11 cellular contexts compared by ENCODE assay signal in the genomic region with DNA sequence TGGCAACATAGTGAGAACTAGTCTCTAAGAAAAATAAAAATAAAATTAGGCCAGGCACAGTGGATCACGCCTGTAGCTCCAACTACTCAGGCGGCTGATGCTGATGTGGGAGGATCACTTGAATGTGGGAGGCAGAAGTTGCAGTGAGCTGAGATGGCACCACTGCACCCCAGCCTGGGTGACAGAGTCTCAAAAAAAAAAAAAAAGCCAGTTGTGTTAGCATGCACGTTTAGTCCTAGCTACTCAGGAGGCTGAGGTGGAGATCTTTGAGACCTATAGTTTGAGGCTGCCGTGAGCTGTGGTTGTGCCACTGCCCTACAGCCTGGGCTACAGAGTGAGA. TPM values are rescaled to one million over a fixed set of nuclear protein-coding genes. Genes with fewer than 3 reads are reported as not detected.
A peak's percentile ranks its signal among the peaks of the same experiment; 100 is the strongest.
DNase-seq lines count a peak whose midpoint lies in the region; ATAC-seq and TF ChIP-seq lines count a peak whose summit lies in the region.
"Had no signal": no experiment of that assay in that cellular context is flagged by ENCODE, and none has a peak within 500 bp of the region (broad histone marks: within the 10 kb centered on the region; RNA-seq: fewer than 3 reads in every experiment).

No MANE protein-coding gene starts in this region.

- H3K79me2 ChIP-seq in Loucy (ENCODE audit: insufficient read depth, low read length): peaks cover 75% of the 10 kb centered on the region

- peaks cover 51% of the 10 kb centered on the region for H3K4me1 ChIP-seq in Loucy (ENCODE audit: insufficient read depth, low read length, poor library complexity, severe bottlenecking)

- H3K9me3 ChIP-seq in Loucy (ENCODE audit: insufficient read depth, low read depth, low read length): no peaks in the 10 kb centered on the region; the same call in 1 of the 2 replicates
- H3K9me3 ChIP-seq: pancreas had no signal

- peaks cover 12% of the 10 kb centered on the region for H3K9me3 Mint-ChIP-seq in activated naive CD8-positive, alpha-beta T cell treated with anti-CD3 and anti-CD28 coated beads for 36 hours
- H3K9me3 Mint-ChIP-seq in neural crest cell: peaks cover 7% of the 10 kb centered on the region

- H3F3A ChIP-seq in Loucy (ENCODE audit: low read depth): no peaks in the 10 kb centered on the region

- H3K4me2 ChIP-seq in Loucy (ENCODE audit: low read depth, low read length, poor library complexity, severe bottlenecking): peak overlapping the region; percentile 79

- H3K4me3 ChIP-seq in GM08714 (ENCODE audit: low read length): peak overlapping the region; percentile 85
- H3K4me3 ChIP-seq in Loucy (ENCODE audit: low read length, poor library complexity, severe bottlenecking): peak overlapping the region; percentile 89
- H3K4me3 ChIP-seq: pancreas had no signal

- no peak for TF ChIP-seq CTCF in Loucy (conservative IDR thresholded peaks at IDR 0.05; ENCODE audit: low read length)
- no peak for TF ChIP-seq CTCF in neural crest cell (conservative IDR thresholded peaks at IDR 0.05)

- H3K36me3 Mint-ChIP-seq in activated naive CD8-positive, alpha-beta T cell treated with anti-CD3 and anti-CD28 coated beads for 36 hours: peaks cover 55% of the 10 kb centered on the region
- peaks cover 37% of the 10 kb centered on the region for H3K36me3 Mint-ChIP-seq in neural crest cell (ENCODE audit: low read depth)

- peak overlapping the region; percentile 92 for H3K27ac Mint-ChIP-seq in activated naive CD8-positive, alpha-beta T cell treated with anti-CD3 and anti-CD28 coated beads for 36 hours
- no peak overlapping the region for H3K27ac Mint-ChIP-seq in neural crest cell (ENCODE audit: unreplicated experiment)

- H3K9ac ChIP-seq in Loucy (ENCODE audit: low read depth, low read length, poor library complexity, severe bottlenecking): peak overlapping the region; percentile 97

- H3K27me3 ChIP-seq in Loucy (ENCODE audit: insufficient read depth, low read length, poor library complexity, severe bottlenecking): peaks cover 9% of the 10 kb centered on the region
- H3K27me3 ChIP-seq: pancreas had no signal

- H4K20me1 ChIP-seq in Loucy (ENCODE audit: insufficient read depth, low read length, poor library complexity, severe bottlenecking): peaks cover 44% of the 10 kb centered on the region

- no peak overlapping the region for H2AFZ ChIP-seq in Loucy (ENCODE audit: low read length)

- H3K36me3 ChIP-seq in Loucy (ENCODE audit: insufficient read depth, low read length): peaks cover 20% of the 10 kb centered on the region; the same call in 1 of the 2 replicates
- H3K36me3 ChIP-seq: pancreas had no signal

- ATAC-seq in HG02642 (IDR thresholded peaks at IDR 0.05; ENCODE audit: poor library complexity, unreplicated experiment): no peak
- ATAC-seq in GM21423 (IDR thresholded peaks at IDR 0.05; ENCODE audit: unreplicated experiment): no peak
- ATAC-seq in HG03565 (IDR thresholded peaks at IDR 0.05; ENCODE audit: unreplicated experiment): no peak
- ATAC-seq in GM18502 (IDR thresholded peaks at IDR 0.05; ENCODE audit: poor library complexity, unreplicated experiment): no peak
- ATAC-seq: pancreas had no signal

- peak overlapping the region; percentile 93 for H3K4me3 Mint-ChIP-seq in activated naive CD8-positive, alpha-beta T cell treated with anti-CD3 and anti-CD28 coated beads for 36 hours
- peak overlapping the region; percentile 91 for H3K4me3 Mint-ChIP-seq in neural crest cell

- no peaks in the 10 kb centered on the region for H3K9me2 ChIP-seq in Loucy (replicated peaks; ENCODE audit: low read depth, low read length)

- no peaks in the 10 kb centered on the region for H3K27me3 Mint-ChIP-seq in activated naive CD8-positive, alpha-beta T cell treated with anti-CD3 and anti-CD28 coated beads for 36 hours
- H3K27me3 Mint-ChIP-seq in neural crest cell (ENCODE audit: low read depth): no peaks in the 10 kb centered on the region

- peaks cover 59% of the 10 kb centered on the region for H3K4me1 Mint-ChIP-seq in activated naive CD8-positive, alpha-beta T cell treated with anti-CD3 and anti-CD28 coated beads for 36 hours
- H3K4me1 Mint-ChIP-seq in neural crest cell: peaks cover 54% of the 10 kb centered on the region

- peak; percentile 14 for DNase-seq in activated naive CD8-positive, alpha-beta T cell treated with anti-CD3 and anti-CD28 coated beads for 36 hours
- DNase-seq in neural crest cell (ENCODE audit: low read depth, low spot score): no peak
- DNase-seq: GF-D8, NCI-H345, pancreas had no signal

RNA-seq across cellular contexts. Expression of a gene that starts 2.5 kb away (rescaled TPM):
- total RNA-seq in activated naive CD8-positive, alpha-beta T cell treated with anti-CD3 and anti-CD28 coated beads for 36 hours: 10 to 100 TPM; 33.4 to 34.3 TPM
- 19.8 and 21.0 TPM in 2 replicates for total RNA-seq in neural crest cell
